ENCODE assay signal across 7 cellular contexts in the genomic region with DNA sequence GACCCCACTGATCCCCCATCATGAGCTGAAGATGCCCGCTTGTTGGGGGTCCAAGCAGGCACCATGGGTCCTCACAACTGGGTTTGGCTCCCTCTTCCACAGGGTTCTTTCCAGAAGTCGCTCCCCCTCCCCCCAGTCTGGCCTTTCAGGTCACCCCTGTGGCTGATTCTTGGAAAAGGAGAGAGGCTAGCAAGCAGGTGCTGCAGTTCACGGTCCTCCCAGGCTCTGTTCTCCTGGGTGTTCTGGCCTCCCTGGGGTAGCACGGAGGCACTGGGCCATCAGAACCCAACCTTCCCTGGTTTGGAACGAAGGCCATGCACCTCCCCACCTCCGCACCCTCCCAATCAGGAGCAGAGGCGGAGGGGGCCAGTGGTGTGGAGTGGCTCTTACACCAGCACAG. TPM values are rescaled to one million over a fixed set of nuclear protein-coding genes. Genes with fewer than 3 reads are reported as not detected.
"Had no signal": no experiment of that assay in that cellular context is flagged by ENCODE, and none has a peak within 500 bp of the region (broad histone marks: within the 10 kb centered on the region; RNA-seq: fewer than 3 reads in every experiment).

No MANE protein-coding gene starts in this region.

- H3K4me3 ChIP-seq: GM23248, K562 had no signal

- H2AFZ ChIP-seq: GM23248 had no signal

- H3K9me3 Mint-ChIP-seq: H9 had no signal

- H3K27ac ChIP-seq: GM23248 had no signal

- DNase-seq: GM23248, GOT3, H9, HCEC 1CT, IMR-90, KG1 had no signal

- ATAC-seq: K562 had no signal

- H3K4me3 Mint-ChIP-seq: H9 had no signal

- H3K9ac ChIP-seq: GM23248 had no signal

RNA-seq across cellular contexts. Expression of a gene that starts 18.9 kb away (rescaled TPM):
- total RNA-seq: K562 had no signal

RNA-seq across cellular contexts. Expression of a gene that starts 46.9 kb away (rescaled TPM):
- total RNA-seq: GM23248, IMR-90 had no signal
